In the genomic region with DNA sequence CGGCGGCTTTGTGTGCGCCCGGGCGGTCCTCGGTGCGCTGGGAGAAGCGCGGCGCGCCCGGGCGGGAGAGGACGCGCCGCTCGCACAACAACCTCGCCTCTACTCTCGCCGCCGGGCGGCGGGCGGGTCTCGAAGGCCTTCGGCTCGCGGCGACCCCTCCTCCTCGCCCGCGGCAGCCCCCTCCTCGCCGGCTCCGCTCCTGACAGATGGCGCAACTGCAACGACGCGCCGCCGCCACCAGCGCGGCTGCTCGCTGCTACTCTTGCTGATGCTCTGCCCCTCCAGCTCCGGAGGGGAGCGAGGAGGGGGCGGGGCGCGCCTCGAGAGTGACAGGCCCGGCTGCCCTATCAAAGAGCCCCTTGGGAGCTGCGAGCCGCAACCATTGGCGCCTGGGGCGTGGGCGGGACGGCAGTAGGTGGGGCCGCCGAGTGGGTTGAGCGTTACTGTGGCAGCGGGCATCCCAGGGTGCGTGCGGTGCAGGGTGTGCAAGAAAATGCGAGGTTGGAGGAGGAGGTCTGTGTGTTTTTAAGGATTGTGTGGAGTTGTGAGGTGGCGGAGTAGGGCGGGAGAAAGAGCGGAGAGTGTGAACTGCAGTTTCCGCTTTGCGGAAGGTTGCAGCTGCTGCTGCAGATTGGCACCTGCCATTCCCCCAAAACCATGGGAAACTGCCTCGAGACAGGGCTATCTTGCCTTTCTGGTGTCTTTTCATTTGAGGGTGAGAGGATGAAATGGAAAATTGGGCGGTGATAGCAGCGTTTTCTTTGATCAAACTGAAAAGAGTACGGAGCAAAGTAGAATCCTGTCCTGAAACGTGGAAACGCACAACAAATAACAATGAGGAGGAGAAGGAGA, we compare ENCODE assay signal across 8 cellular contexts.
A peak's percentile ranks its signal among the peaks of the same experiment; 100 is the strongest.
DNase-seq lines count a peak whose midpoint lies in the region; ATAC-seq and FAIRE-seq lines count a peak whose summit lies in the region.

FYN (minus strand) TSS at position 275 of the 852 bp plus-strand sequence. CDS start 153,401 bp downstream, outside the sequence.

- no peaks in the 10 kb centered on the region for H3K27me3 ChIP-seq in layer of hippocampus (ENCODE audit: control insufficient read depth, insufficient read depth, low read length)

- H3K27ac ChIP-seq in cingulate gyrus (ENCODE audit: low read depth, low read length): peak within 1 kb of the TSS; percentile 73
- peak within 1 kb of the TSS; percentile 83 for H3K27ac ChIP-seq in layer of hippocampus (ENCODE audit: low read depth, low read length)

- DNase-seq in AG20443 (ENCODE audit: low spot score) (peak; percentile 99), GM19239 (ENCODE audit: insufficient read length, low spot score) (peak; percentile 100), NCI-H524 treated with DMSO at 0.1 percent for 48 hours (lab: John Stamatoyannopoulos, UW) (peak; percentile 91)
- peak; percentile 99 to 100 for DNase-seq in activated CD4-positive, alpha-beta T cell treated with anti-CD3 and anti-CD28 coated beads for 4 hours
- DNase-seq in stimulated activated CD4-positive, alpha-beta T cell treated with anti-CD3 and anti-CD28 coated beads, Interleukin-1b, Interleukin-23, amount 100 ng/mL, for 4 hours (ENCODE audit: low read depth in 2 of 2): peak; percentile 99 to 100

- FAIRE-seq in GM19239 (lab: Jason Lieb, UNC): peak; percentile 84

- peak; percentile 100 for ATAC-seq in HG03457 (IDR thresholded peaks at IDR 0.05; ENCODE audit: unreplicated experiment)

Comparison
In these comparisons a context has a peak if more than half of its experiments do, and no peak if none do; other contexts are left out.
1. Peak in every context shown above with its lines: DNase-seq, ATAC-seq and H3K27ac ChIP-seq.